In genomic region chr19:43599635-43600295, GRCh38 we compare ENCODE assay signal across 24 cellular contexts. TPM values are rescaled to one million over a fixed set of nuclear protein-coding genes. Genes with fewer than 3 reads are reported as not detected.
DNase-seq lines count a peak whose midpoint lies in the region; ATAC-seq and TF ChIP-seq lines count a peak whose summit lies in the region.
"Had no signal": no experiment of that assay in that cellular context is flagged by ENCODE, and none has a peak within 500 bp of the region (broad histone marks: within the 10 kb centered on the region; RNA-seq: fewer than 3 reads in every experiment).

No MANE protein-coding gene starts in this region.

- H3K27me3 ChIP-seq in brain microvascular endothelial cell (replicated peaks) (no peaks in the 10 kb centered on the region), prostate gland (replicated peaks; ENCODE audit: insufficient read depth) (no peaks in the 10 kb centered on the region), upper lobe of left lung (no peaks in the 10 kb centered on the region)
- H3K27me3 ChIP-seq: BE2C, esophagus muscularis mucosa, gastroesophageal sphincter had no signal

- 40% methylated on average over 4 of the region's 4 CpGs for WGBS in prostate gland
- WGBS in upper lobe of left lung, 2 donors, result 74 to 80% methylated on average over 4 of the region's 4 CpGs

- H3K27ac ChIP-seq in brain microvascular endothelial cell (no peak overlapping the region), prostate gland (peak overlapping the region; percentile 77 to 97), upper lobe of left lung (no peak overlapping the region)
- H3K27ac ChIP-seq: esophagus muscularis mucosa, gastroesophageal sphincter, psoas muscle, thoracic aorta had no signal

- peak overlapping the region; percentile 71 for H3K27ac Mint-ChIP-seq in activated T-cell treated with anti-CD3 and anti-CD28 coated beads, Interleukin-2, amount 50 U/mL, for 24 hours
- no peak overlapping the region for H3K27ac Mint-ChIP-seq in HFFc6
- H3K27ac Mint-ChIP-seq: T-helper 2 cell treated with Interferon-gamma antibody and Interleukin-4, amounts not matched to agents 5 μg/mL and 100 μg/mL, for 36 hours; WTC11 had no signal

- peaks cover 82% of the 10 kb centered on the region for H3K36me3 Mint-ChIP-seq in activated T-cell treated with anti-CD3 and anti-CD28 coated beads, Interleukin-2, amount 50 U/mL, for 24 hours (ENCODE audit: low read depth)
- peaks cover 4% of the 10 kb centered on the region; the same call in 1 of the 2 replicates for H3K36me3 Mint-ChIP-seq in HFFc6 (ENCODE audit: low read depth)
- H3K36me3 Mint-ChIP-seq: WTC11 had no signal

- H3K4me3 ChIP-seq in brain microvascular endothelial cell (ENCODE audit: low read depth, low read length) (no peak overlapping the region), prostate gland (no peak overlapping the region), upper lobe of left lung (no peak overlapping the region)
- H3K4me3 ChIP-seq: esophagus muscularis mucosa, gastroesophageal sphincter, psoas muscle, thoracic aorta had no signal

- H3K4me1 Mint-ChIP-seq in activated T-cell treated with anti-CD3 and anti-CD28 coated beads, Interleukin-2, amount 50 U/mL, for 24 hours (ENCODE audit: low read depth), result peaks cover 30% of the 10 kb centered on the region
- H3K4me1 Mint-ChIP-seq in HFFc6 (ENCODE audit: low read depth), result peaks cover 15% of the 10 kb centered on the region

- no peak for TF ChIP-seq EP300 in upper lobe of left lung (IDR thresholded peaks at IDR 0.05)

- H3K4me1 ChIP-seq in prostate gland (replicated peaks) (peaks cover 26% of the 10 kb centered on the region), upper lobe of left lung (peaks cover 15 to 28% (median 23%) of the 10 kb centered on the region in 4 donors)
- H3K4me1 ChIP-seq: BE2C had no signal

- no peaks in the 10 kb centered on the region for H3K9me3 Mint-ChIP-seq in activated T-cell treated with anti-CD3 and anti-CD28 coated beads, Interleukin-2, amount 50 U/mL, for 24 hours
- H3K9me3 Mint-ChIP-seq in HFFc6, result no peaks in the 10 kb centered on the region
- H3K9me3 Mint-ChIP-seq: T-helper 2 cell treated with Interferon-gamma antibody and Interleukin-4, amounts not matched to agents 5 μg/mL and 100 μg/mL, for 36 hours; WTC11 had no signal

- no peak for DNase-seq in activated T-cell treated with anti-CD3 and anti-CD28 coated beads, Interleukin-2, amount 50 U/mL, for 24 hours
- DNase-seq in activated T-cell treated with anti-CD3 and anti-CD28 coated beads, Interleukin-2, amount 50 U/mL, for 48 hours, result no peak
- DNase-seq in HFFc6, result no peak
- DNase-seq in brain microvascular endothelial cell, result no peak
- DNase-seq in prostate gland (ENCODE audit: low spot score), result peak; percentile 65
- no peak for DNase-seq in HuH-7.5 (ENCODE audit: low spot score)
- DNase-seq in upper lobe of left lung, result no peak
- DNase-seq: activated CD4-positive, alpha-beta T cell treated with anti-CD3 and anti-CD28 coated beads, Interleukin-2, amount 50 U/mL, for 48 hours; activated naive CD4-positive, alpha-beta T cell; activated T-cell treated with anti-CD3 and anti-CD28 coated beads for 4 hours; aorta; BE2C; H7; KBM-7; NCI-H526; psoas muscle had no signal

- in situ Hi-C loops in brain microvascular endothelial cell (cut with HindIII; ENCODE audit: low pct_ligation_motif_present, low sequenced_read_pairs), result no loop called here

- H3K36me3 ChIP-seq in brain microvascular endothelial cell (replicated peaks) (peaks cover 6% of the 10 kb centered on the region), prostate gland (peaks cover 0 to 3% of the 10 kb centered on the region in 2 donors), upper lobe of left lung (peaks cover 5 to 34% (median 15%) of the 10 kb centered on the region in 4 donors)

- 0 out of 2 replicates have a peak, but pooled peaks have one; percentile 12 for TF ChIP-seq CTCF in HFFc6 (IDR thresholded peaks at IDR 0.05)
- peak; percentile 16 for TF ChIP-seq CTCF in brain microvascular endothelial cell (IDR thresholded peaks at IDR 0.05; ENCODE audit: low read depth, low read length, missing control alignments)
- peak in 1 of 4 experiments; percentile 21 for TF ChIP-seq CTCF in prostate gland (IDR thresholded peaks at IDR 0.05)
- TF ChIP-seq CTCF in upper lobe of left lung (IDR thresholded peaks at IDR 0.05), result no peak

- H3K9me3 ChIP-seq in prostate gland (no peaks in the 10 kb centered on the region), upper lobe of left lung (no peaks in the 10 kb centered on the region)
- H3K9me3 ChIP-seq: BE2C, esophagus muscularis mucosa, gastroesophageal sphincter, psoas muscle, thoracic aorta had no signal

- intact Hi-C loops in prostate gland (cut with DNase I), result no loop called here

- no peaks in the 10 kb centered on the region for H3K27me3 Mint-ChIP-seq in activated T-cell treated with anti-CD3 and anti-CD28 coated beads, Interleukin-2, amount 50 U/mL, for 24 hours
- H3K27me3 Mint-ChIP-seq in HFFc6 (ENCODE audit: insufficient read depth), result peaks cover 7% of the 10 kb centered on the region

- no peak overlapping the region for H3K4me3 Mint-ChIP-seq in activated T-cell treated with anti-CD3 and anti-CD28 coated beads, Interleukin-2, amount 50 U/mL, for 24 hours
- no peak overlapping the region for H3K4me3 Mint-ChIP-seq in HFFc6
- H3K4me3 Mint-ChIP-seq: T-helper 2 cell treated with Interferon-gamma antibody and Interleukin-4, amounts not matched to agents 5 μg/mL and 100 μg/mL, for 36 hours; WTC11 had no signal

- TF ChIP-seq POLR2A in prostate gland (IDR thresholded peaks at IDR 0.05), result no peak
- TF ChIP-seq POLR2A in upper lobe of left lung (IDR thresholded peaks at IDR 0.05), result no peak

- ATAC-seq in HG03378 (IDR thresholded peaks at IDR 0.05; ENCODE audit: unreplicated experiment) (no peak), upper lobe of left lung (ENCODE audit: low FRiP score in 2 of 2) (no peak)
- ATAC-seq: gastroesophageal sphincter, psoas muscle, SK-N-SH treated with all-trans-retinoic acid at 6 μM for 48 hours, WTC11 had no signal

RNA-seq across cellular contexts. Expression of gene ZNF576, which starts 3.4 kb away (rescaled TPM):
- total RNA-seq in HFFc6 (2021; fragmentation: NEBNext Ultra II Directional; extraction: Animal tissue kit (Norgen Biotek cat#: 25700)), result 10 to 100 TPM; 18.1 to 20.8 (median 20.0) TPM
- total RNA-seq in prostate gland (10 to 100 TPM; 25.1 to 30.6 TPM), upper lobe of left lung (10 to 100 TPM in 3 of 6 donors, 1 to 10 TPM in 3; 3.1 to 15.6 (median 7.8) TPM)

RNA-seq across cellular contexts. Expression of gene IRGQ, which starts 3.8 kb away (rescaled TPM):
- 10 to 100 TPM; 19.5 to 24.7 (median 21.2) TPM for total RNA-seq in HFFc6 (2021; fragmentation: NEBNext Ultra II Directional; extraction: Animal tissue kit (Norgen Biotek cat#: 25700))
- total RNA-seq in prostate gland (10 to 100 TPM; 28.3 to 30.4 TPM), upper lobe of left lung (10 to 100 TPM; 17.2 to 25.1 (median 23.2) TPM)

RNA-seq across cellular contexts. Expression of gene SRRM5, which starts 12.1 kb away (rescaled TPM):
- under 1 TPM in 5 of 6 experiments, not detected in 1; 0.11 to 0.31 (median 0.21) TPM for total RNA-seq in HFFc6 (2021; fragmentation: NEBNext Ultra II Directional; extraction: Animal tissue kit (Norgen Biotek cat#: 25700))
- total RNA-seq in prostate gland, result under 1 TPM; 0.28 to 0.59 TPM
- total RNA-seq in upper lobe of left lung, result 1 to 10 TPM in 2 of 6 donors, under 1 TPM in 3, not detected in 1; 0.17 to 2.1 (median 0.30) TPM
- total RNA-seq: skeletal muscle tissue had no signal

RNA-seq across cellular contexts. Expression of gene ZNF428, which starts 19.7 kb away (rescaled TPM):
- 10 to 100 TPM; 32.2 to 42.2 (median 37.3) TPM for total RNA-seq in HFFc6 (2021; fragmentation: NEBNext Ultra II Directional; extraction: Animal tissue kit (Norgen Biotek cat#: 25700))
- total RNA-seq in prostate gland (100 to 1,000 TPM in 1 of 2 donors, 10 to 100 TPM in 1; 51.7 to 108 TPM), upper lobe of left lung (10 to 100 TPM; 10.5 to 37.0 (median 31.4) TPM)

RNA-seq across cellular contexts. Expression of gene PINLYP, which starts 24.2 kb away (rescaled TPM):
- under 1 TPM in 2 of 6 experiments, not detected in 4; 0.23 to 0.61 TPM for total RNA-seq in HFFc6 (2021; fragmentation: NEBNext Ultra II Directional; extraction: Animal tissue kit (Norgen Biotek cat#: 25700))
- total RNA-seq in prostate gland (1 to 10 TPM; 4.8 to 7.8 TPM), upper lobe of left lung (1 to 10 TPM; 1.8 to 9.4 (median 4.1) TPM)

Comparison
In these comparisons a context has a peak if more than half of its experiments do, and no peak if none do; other contexts are left out.
1. CTCF ChIP-seq: peak in HFFc6 (single experiment) and brain microvascular endothelial cell (single experiment); none in upper lobe of left lung (0 of 6).
2. H3K27ac ChIP-seq: peak in prostate gland (2 of 2); none in brain microvascular endothelial cell (single experiment) and upper lobe of left lung (0 of 4).